ENCODE assay signal across 1 cellular context in the genomic region with DNA sequence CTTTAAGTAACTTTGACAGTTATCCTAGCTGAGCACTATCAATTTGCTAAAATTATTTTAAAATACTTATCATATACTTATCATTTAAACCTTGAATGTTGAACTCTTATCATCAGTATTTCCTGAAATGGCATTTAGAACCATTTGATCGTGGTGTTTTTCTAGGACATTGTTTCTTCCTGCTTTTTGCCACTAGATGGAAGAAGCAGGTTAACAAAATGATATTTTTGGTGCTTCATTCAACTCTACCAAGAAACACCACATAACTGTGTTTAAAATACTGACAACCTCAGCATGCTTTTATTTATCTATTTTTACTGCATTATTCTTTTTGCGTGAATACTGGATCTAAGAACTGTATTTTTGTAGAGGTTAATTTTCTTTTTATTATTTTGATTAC.
TF ChIP-seq lines count a peak whose summit lies in the region.

No MANE protein-coding gene starts in this region.

TF ChIP-seq in GM23338, 12 proteins besides CTCF, POLR2A, EP300 and RAD21 (continued from another document):
- TF ChIP-seq ZNF462 (CRISPR knock-in tag; IDR thresholded peaks at IDR 0.05) (no peak), ZNF331 (CRISPR knock-in tag; IDR thresholded peaks at IDR 0.05; ENCODE audit: low read depth) (no peak), EZH2 (IDR thresholded peaks at IDR 0.05; ENCODE audit: low read depth, unreplicated experiment) (no peak), POLR2AphosphoS5 (IDR thresholded peaks at IDR 0.05; ENCODE audit: low read depth) (no peak), JUNB (IDR thresholded peaks at IDR 0.05; ENCODE audit: unreplicated experiment) (no peak)
- TF ChIP-seq, protein P1, sequence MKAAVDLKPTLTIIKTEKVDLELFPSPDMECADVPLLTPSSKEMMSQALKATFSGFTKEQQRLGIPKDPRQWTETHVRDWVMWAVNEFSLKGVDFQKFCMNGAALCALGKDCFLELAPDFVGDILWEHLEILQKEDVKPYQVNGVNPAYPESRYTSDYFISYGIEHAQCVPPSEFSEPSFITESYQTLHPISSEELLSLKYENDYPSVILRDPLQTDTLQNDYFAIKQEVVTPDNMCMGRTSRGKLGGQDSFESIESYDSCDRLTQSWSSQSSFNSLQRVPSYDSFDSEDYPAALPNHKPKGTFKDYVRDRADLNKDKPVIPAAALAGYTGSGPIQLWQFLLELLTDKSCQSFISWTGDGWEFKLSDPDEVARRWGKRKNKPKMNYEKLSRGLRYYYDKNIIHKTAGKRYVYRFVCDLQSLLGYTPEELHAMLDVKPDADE (IDR thresholded peaks at IDR 0.05): no peak
- TF ChIP-seq, protein P2, sequence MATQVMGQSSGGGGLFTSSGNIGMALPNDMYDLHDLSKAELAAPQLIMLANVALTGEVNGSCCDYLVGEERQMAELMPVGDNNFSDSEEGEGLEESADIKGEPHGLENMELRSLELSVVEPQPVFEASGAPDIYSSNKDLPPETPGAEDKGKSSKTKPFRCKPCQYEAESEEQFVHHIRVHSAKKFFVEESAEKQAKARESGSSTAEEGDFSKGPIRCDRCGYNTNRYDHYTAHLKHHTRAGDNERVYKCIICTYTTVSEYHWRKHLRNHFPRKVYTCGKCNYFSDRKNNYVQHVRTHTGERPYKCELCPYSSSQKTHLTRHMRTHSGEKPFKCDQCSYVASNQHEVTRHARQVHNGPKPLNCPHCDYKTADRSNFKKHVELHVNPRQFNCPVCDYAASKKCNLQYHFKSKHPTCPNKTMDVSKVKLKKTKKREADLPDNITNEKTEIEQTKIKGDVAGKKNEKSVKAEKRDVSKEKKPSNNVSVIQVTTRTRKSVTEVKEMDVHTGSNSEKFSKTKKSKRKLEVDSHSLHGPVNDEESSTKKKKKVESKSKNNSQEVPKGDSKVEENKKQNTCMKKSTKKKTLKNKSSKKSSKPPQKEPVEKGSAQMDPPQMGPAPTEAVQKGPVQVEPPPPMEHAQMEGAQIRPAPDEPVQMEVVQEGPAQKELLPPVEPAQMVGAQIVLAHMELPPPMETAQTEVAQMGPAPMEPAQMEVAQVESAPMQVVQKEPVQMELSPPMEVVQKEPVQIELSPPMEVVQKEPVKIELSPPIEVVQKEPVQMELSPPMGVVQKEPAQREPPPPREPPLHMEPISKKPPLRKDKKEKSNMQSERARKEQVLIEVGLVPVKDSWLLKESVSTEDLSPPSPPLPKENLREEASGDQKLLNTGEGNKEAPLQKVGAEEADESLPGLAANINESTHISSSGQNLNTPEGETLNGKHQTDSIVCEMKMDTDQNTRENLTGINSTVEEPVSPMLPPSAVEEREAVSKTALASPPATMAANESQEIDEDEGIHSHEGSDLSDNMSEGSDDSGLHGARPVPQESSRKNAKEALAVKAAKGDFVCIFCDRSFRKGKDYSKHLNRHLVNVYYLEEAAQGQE (IDR thresholded peaks at IDR 0.05; ENCODE audit: unreplicated experiment): no peak
